In genomic region chr1:119093721-119094120, GRCh38 we compare ENCODE assay signal across 11 cellular contexts.
"Had no signal": no experiment of that assay in that cellular context is flagged by ENCODE, and none has a peak within 500 bp of the region (broad histone marks: within the 10 kb centered on the region; RNA-seq: fewer than 3 reads in every experiment).

No MANE protein-coding gene starts in this region.

- H3K27me3 ChIP-seq: adrenal gland, body of pancreas, stomach, vagina had no signal

- H3K4me1 ChIP-seq: adrenal gland, body of pancreas, stomach, vagina had no signal

- H3K4me3 Mint-ChIP-seq: immature natural killer cell, nephron progenitor cell had no signal

- H3K4me3 ChIP-seq: adrenal gland, body of pancreas, stomach, vagina had no signal

- H3K36me3 ChIP-seq: adrenal gland, stomach, vagina had no signal

- H3K9me3 Mint-ChIP-seq: activated T-helper 2 cell treated with anti-CD3 and anti-CD28 coated beads, Interferon-gamma antibody, Interleukin-2, Interleukin-4, amounts not matched to agents 10 μg/mL and 5 μg/mL and 100 μg/mL, durations not matched to agents 14 hours and 24 hours and 36 hours had no signal

- H3K9me3 ChIP-seq: adrenal gland, body of pancreas, vagina had no signal

- DNase-seq: activated CD4-positive, alpha-beta T cell treated with anti-CD3 and anti-CD28 coated beads, Interleukin-2, amount 50 U/mL, for 1 hour; activated naive CD4-positive, alpha-beta T cell treated with anti-CD3 and anti-CD28 coated beads, Interleukin-2, amount 50 U/mL, for 16 hours; adrenal gland; body of pancreas; immature natural killer cell; left cardiac atrium; nephron progenitor cell; stomach had no signal

- H3K27ac Mint-ChIP-seq: activated T-helper 2 cell treated with anti-CD3 and anti-CD28 coated beads, Interferon-gamma antibody, Interleukin-2, Interleukin-4, amounts not matched to agents 10 μg/mL and 5 μg/mL and 100 μg/mL, durations not matched to agents 14 hours and 24 hours and 36 hours; nephron progenitor cell had no signal

- H3K27ac ChIP-seq: adrenal gland, body of pancreas, stomach, vagina had no signal

- ATAC-seq: body of pancreas, esophagus mucosa had no signal
